In genomic region chr12:26319511-26319910, GRCh38 we compare ENCODE assay signal across 10 cellular contexts.
DNase-seq lines count a peak whose midpoint lies in the region; ATAC-seq, FAIRE-seq and TF ChIP-seq lines count a peak whose summit lies in the region.
"Had no signal": no experiment of that assay in that cellular context is flagged by ENCODE, and none has a peak within 500 bp of the region (broad histone marks: within the 10 kb centered on the region; RNA-seq: fewer than 3 reads in every experiment).

No MANE protein-coding gene starts in this region.

- no peak overlapping the region for H2AFZ ChIP-seq in HepG2 (ENCODE audit: low read length)

- no peak for FAIRE-seq in HepG2 (lab: Jason Lieb, UNC)

- H3K4me2 ChIP-seq in HepG2 (ENCODE audit: low read depth, low read length): no peak overlapping the region

- CTCF ChIA-PET in HepG2 (lab: Yijun Ruan, JAX; ENCODE audit: low intra/inter-chr PET ratio, low total read pairs): no interaction called here

- no peak for TF ChIP-seq POLR2A in HepG2 (IDR thresholded peaks at IDR 0.05; ENCODE audit: insufficient read depth in 1 of 2, low read depth in 2 of 2, low read length in 2 of 2)

- H3K9ac ChIP-seq in HepG2 (ENCODE audit: insufficient read depth, low read depth, low read length): no peak overlapping the region

- peaks cover 25% of the 10 kb centered on the region for H3K4me1 ChIP-seq in HepG2 (ENCODE audit: insufficient read depth, low read length)
- peaks cover 4% of the 10 kb centered on the region for H3K4me1 ChIP-seq in upper lobe of right lung

- TF ChIP-seq CTCF in cardiac fibroblast (IDR thresholded peaks at IDR 0.05; ENCODE audit: low read depth, low read length) (no peak), HepG2 (CRISPR knock-in tag; IDR thresholded peaks at IDR 0.05) (no peak), upper lobe of right lung (IDR thresholded peaks at IDR 0.05) (no peak)

- BruUV-seq in HepG2 (replicated peaks; lab: Mats Ljungman, UMichigan): no TSS peak

- no peaks in the 10 kb centered on the region for H3K27me3 ChIP-seq in HepG2 (ENCODE audit: control insufficient read depth in 1 of 2, insufficient read depth in 2 of 2, low read length in 2 of 2)
- H3K27me3 ChIP-seq in upper lobe of right lung: no peaks in the 10 kb centered on the region

- WGBS in HepG2 (ENCODE audit: low lambda C conversion rate): 25% methylated on average over 5 of the region's 5 CpGs

- ATAC-seq in HepG2: peak; percentile 21; the same call in 1 of the 3 replicates
- ATAC-seq in upper lobe of right lung: peak; percentile 81

- intact Hi-C loops in HepG2 (cut with micrococcal nuclease; ENCODE audit: unreplicated experiment) (loop anchor here (5.0 kb wide), 1 partner anchor 222 kb away; no protein-coding TSS in a partner anchor), upper lobe of right lung (cut with DNase I) (no loop called here)

- H3K79me2 ChIP-seq in HepG2 (ENCODE audit: insufficient read depth, low read length): no peaks in the 10 kb centered on the region

- POLR2A ChIA-PET in HepG2 (lab: Yijun Ruan, JAX): no interaction called here

- TF ChIP-seq EP300 in HepG2 (IDR thresholded peaks at IDR 0.05; ENCODE audit: low read depth in 2 of 2, low read length in 2 of 2) (no peak), HepG2 (CRISPR knock-in tag; IDR thresholded peaks at IDR 0.05; ENCODE audit: borderline replicate concordance) (no peak)

- in situ Hi-C loops in HepG2 (cut with HindIII; ENCODE audit: extremely low pct_ligation_motif_present, low pct_unique_long_range_greater_than_20kb): loop anchor here (10.0 kb wide), 1 partner anchor 195 kb away; the partner anchor contains the start of gene BHLHE41

- no peaks in the 10 kb centered on the region for H3K36me3 ChIP-seq in HepG2 (replicated peaks in 1 of 2; ENCODE audit: control insufficient read depth in 1 of 2, insufficient read depth in 2 of 2, low read length in 2 of 2)
- no peaks in the 10 kb centered on the region for H3K36me3 ChIP-seq in upper lobe of right lung

- no peaks in the 10 kb centered on the region for H3K9me3 ChIP-seq in HepG2 (ENCODE audit: low read length)
- no peaks in the 10 kb centered on the region for H3K9me3 ChIP-seq in upper lobe of right lung

- H3K27ac ChIP-seq in HepG2 (ENCODE audit: extremely low read length, insufficient read depth, low read length) (no peak overlapping the region), upper lobe of right lung (no peak overlapping the region), caudate nucleus (ENCODE audit: low read depth, low read length) (no peak overlapping the region)

- peak; percentile 11 for DNase-seq in HuH-7.5 (ENCODE audit: low spot score)
- DNase-seq in cardiac fibroblast (ENCODE audit: low read depth in 2 of 2): peak; percentile 93 to 97
- DNase-seq in HepG2 (ENCODE audit: low spot score): peak; percentile 9
- peak; percentile 63 for DNase-seq in upper lobe of right lung
- no peak for DNase-seq in caudate nucleus (lab: John Stamatoyannopoulos, UW)
- no peak for DNase-seq in activated CD4-positive, alpha-beta T cell treated with anti-CD3 and anti-CD28 coated beads for 48 hours
- no peak for DNase-seq in stimulated activated CD8-positive, alpha-beta memory T cell treated with anti-CD3 and anti-CD28 coated beads, Interleukin-4, amount 100 ng/mL, for 48 hours
- DNase-seq in cerebellar nuclear complex (lab: John Stamatoyannopoulos, UW): no peak
- DNase-seq: activated CD4-positive, alpha-beta T cell treated with anti-CD3 and anti-CD28 coated beads for 4 hours; stimulated activated CD4-positive, alpha-beta T cell treated with anti-CD3 and anti-CD28 coated beads, Interleukin-1b, Interleukin-23, amount 100 ng/mL, for 48 hours had no signal

- no peak overlapping the region for H3K4me3 ChIP-seq in cardiac fibroblast (replicated peaks in 1 of 2; ENCODE audit: low read depth in 2 of 2, low read length in 2 of 2)
- H3K4me3 ChIP-seq in HepG2 (replicated peaks in 1 of 3; ENCODE audit: insufficient read depth in 1 of 3, low read depth in 2 of 3, low read length in 3 of 3): no peak overlapping the region
- H3K4me3 ChIP-seq in upper lobe of right lung: no peak overlapping the region

- TF ChIP-seq RAD21 in HepG2 (CRISPR knock-in tag; IDR thresholded peaks at IDR 0.05): no peak

- H4K20me1 ChIP-seq in HepG2 (ENCODE audit: insufficient read depth, low read length): no peaks in the 10 kb centered on the region

TF ChIP-seq in HepG2, 621 proteins besides CTCF, POLR2A, EP300 and RAD21:
- TF ChIP-seq HNRNPK (IDR thresholded peaks at IDR 0.05; ENCODE audit: low read depth, low read length, poor library complexity, severe bottlenecking) (no peak), KDM5A (IDR thresholded peaks at IDR 0.05; ENCODE audit: borderline replicate concordance, low read length) (no peak), MBNL3 (CRISPR knock-in tag; conservative IDR thresholded peaks at IDR 0.05) (no peak), ZNF280D (CRISPR knock-in tag; IDR thresholded peaks at IDR 0.05) (no peak), ZNF891 (CRISPR knock-in tag; IDR thresholded peaks at IDR 0.05) (no peak), ZMYM4 (CRISPR knock-in tag; IDR thresholded peaks at IDR 0.05) (no peak), SMAD3 (CRISPR knock-in tag; IDR thresholded peaks at IDR 0.05) (no peak), ZBTB4 (CRISPR knock-in tag; IDR thresholded peaks at IDR 0.05; ENCODE audit: borderline replicate concordance) (no peak), YEATS2 (CRISPR knock-in tag; IDR thresholded peaks at IDR 0.05; ENCODE audit: borderline replicate concordance) (no peak), KDM1A (CRISPR knock-in tag; IDR thresholded peaks at IDR 0.05) (no peak)
TF ChIP-seq in HepG2: peak in this region for 0.

Comparison
In these comparisons a context has a peak if more than half of its experiments do, and no peak if none do; other contexts are left out.
1. DNase-seq: peak in HuH-7.5 (single experiment), cardiac fibroblast (2 of 2), HepG2 (single experiment) and upper lobe of right lung (single experiment); none in caudate nucleus (0 of 61), activated CD4-positive, alpha-beta T cell treated with anti-CD3 and anti-CD28 coated beads for 48 hours (single experiment), stimulated activated CD8-positive, alpha-beta memory T cell treated with anti-CD3 and anti-CD28 coated beads, Interleukin-4, amount 100 ng/mL, for 48 hours (single experiment) and cerebellar nuclear complex (0 of 2).